ENCODE assay signal across 8 cellular contexts in genomic region chr10:12129222-12130111, GRCh38. TPM values are rescaled to one million over a fixed set of nuclear protein-coding genes. Genes with fewer than 3 reads are reported as not detected.
DNase-seq lines count a peak whose midpoint lies in the region; ATAC-seq and TF ChIP-seq lines count a peak whose summit lies in the region.

SEC61A2 (plus strand) TSS chr10:12129677; CDS start chr10:12129788, 111 bp downstream.

- peak within 1 kb of the TSS; percentile 77 for H3K27ac Mint-ChIP-seq in HFFc6
- peak within 1 kb of the TSS; percentile 84 to 97 for H3K27ac Mint-ChIP-seq in activated naive CD4-positive, alpha-beta T cell treated with anti-CD3 and anti-CD28 coated beads, Interleukin-2, amount 50 U/mL, for 72 hours

- H3K4me1 Mint-ChIP-seq in HFFc6 (ENCODE audit: low read depth): peaks cover 21% of the 10 kb centered on the region

- no peaks in the 10 kb centered on the region for H3K9me3 Mint-ChIP-seq in HFFc6
- H3K9me3 Mint-ChIP-seq in activated naive CD4-positive, alpha-beta T cell treated with anti-CD3 and anti-CD28 coated beads, Interleukin-2, amount 50 U/mL, for 72 hours: peaks cover 0 to 8% of the 10 kb centered on the region in 2 donors

- H3K27me3 ChIP-seq in ovary (no peaks in the 10 kb centered on the region), thyroid gland (no peaks in the 10 kb centered on the region)

- TF ChIP-seq EP300 in ovary (IDR thresholded peaks at IDR 0.05): no peak

- peaks cover 4% of the 10 kb centered on the region for H3K36me3 Mint-ChIP-seq in HFFc6 (ENCODE audit: low read depth)
- H3K36me3 Mint-ChIP-seq in activated naive CD4-positive, alpha-beta T cell treated with anti-CD3 and anti-CD28 coated beads, Interleukin-2, amount 50 U/mL, for 72 hours: peaks cover 6 to 49% of the 10 kb centered on the region in 2 donors

- peak; percentile 85 for DNase-seq in HFFc6
- peak; percentile 86 for DNase-seq in NB4 (ENCODE audit: low read depth)
- DNase-seq in SKM-1 (lab: John Stamatoyannopoulos, UW; ENCODE audit: unreplicated experiment): peak; percentile 33
- DNase-seq in activated naive CD4-positive, alpha-beta T cell treated with anti-CD3 and anti-CD28 coated beads, Interleukin-2, amount 50 U/mL, for 72 hours (ENCODE audit: low spot score in 2 of 2): peak; percentile 98 to 100
- DNase-seq in head of caudate nucleus: peak; percentile 83 to 100 (median 97)
- DNase-seq in ovary: peak; percentile 94 to 98 (median 98)
- peak; percentile 95 to 96 for DNase-seq in thyroid gland

- H3K27ac ChIP-seq in ovary (peak within 1 kb of the TSS; percentile 59 to 78), thyroid gland (peak within 1 kb of the TSS; percentile 95 to 96 (median 95))

- no peaks in the 10 kb centered on the region; the same call in 1 of the 2 replicates for H3K27me3 Mint-ChIP-seq in HFFc6 (ENCODE audit: insufficient read depth)

- peak; percentile 54 for TF ChIP-seq POLR2A in NB4 (IDR thresholded peaks at IDR 0.05; ENCODE audit: extremely low read depth, insufficient read length)
- peak; percentile 33 for TF ChIP-seq POLR2A in ovary (IDR thresholded peaks at IDR 0.05)
- TF ChIP-seq POLR2A in thyroid gland (IDR thresholded peaks at IDR 0.05): peak; percentile 79 to 91

- TF ChIP-seq CTCF in HFFc6 (IDR thresholded peaks at IDR 0.05) (no peak), NB4 (IDR thresholded peaks at IDR 0.05; ENCODE audit: low read depth, low read length) (no peak), ovary (IDR thresholded peaks at IDR 0.05) (no peak), thyroid gland (IDR thresholded peaks at IDR 0.05) (no peak)

- H3K4me3 ChIP-seq in GM08714 (ENCODE audit: low read length) (peak within 1 kb of the TSS; percentile 99), NB4 (ENCODE audit: low read depth, low read length) (peak within 1 kb of the TSS; percentile 68), ovary (peak within 1 kb of the TSS; percentile 65), thyroid gland (replicated peaks in 1 of 3) (peak within 1 kb of the TSS; percentile 69 to 97 (median 94))

- 0 to 1% (median 1%) methylated on average over 63 to 108 of the region's 108 CpGs for WGBS in ovary, 3 donors
- 0% methylated on average over 31 to 51 of the region's 108 CpGs for WGBS in thyroid gland, 2 donors

- peak within 1 kb of the TSS; percentile 93 for H3K4me3 Mint-ChIP-seq in HFFc6

- H3K4me1 ChIP-seq in ovary (ENCODE audit: insufficient read depth): no peaks in the 10 kb centered on the region
- peaks cover 10 to 15% of the 10 kb centered on the region in 2 donors for H3K4me1 ChIP-seq in thyroid gland

- intact Hi-C loops in head of caudate nucleus (cut with DNase I) (loop anchor here (10.0 kb wide), 1 partner anchor 65 kb away; the partner anchor contains the start of genes CDC123 and NUDT5), ovary (cut with DNase I) (loop anchor here in 1 of 4 donors (5.0 kb wide), 1 partner anchor 87 kb away; the partner anchor contains the start of gene UPF2), thyroid gland (cut with DNase I) (loop anchor here (5.0 kb wide), 2 partner anchors 62 to 82 kb away; partner anchors contain the start of gene DHTKD1)

- H3K9me3 ChIP-seq in ovary: no peaks in the 10 kb centered on the region
- no peaks in the 10 kb centered on the region for H3K9me3 ChIP-seq in thyroid gland

- H3K36me3 ChIP-seq in ovary: no peaks in the 10 kb centered on the region
- no peaks in the 10 kb centered on the region for H3K36me3 ChIP-seq in thyroid gland

- peak; percentile 91 to 96 for ATAC-seq in activated naive CD4-positive, alpha-beta T cell treated with anti-CD3 and anti-CD28 coated beads, Interleukin-2, amount 50 U/mL, for 72 hours

RNA-seq across cellular contexts. Expression of gene SEC61A2, which starts in this region (rescaled TPM):
- 10 to 100 TPM in 5 of 6 experiments, 1 to 10 TPM in 1; 9.3 to 11.2 (median 10.6) TPM for total RNA-seq in HFFc6 (2021; fragmentation: NEBNext Ultra II Directional; extraction: Animal tissue kit (Norgen Biotek cat#: 25700))
- total RNA-seq in activated naive CD4-positive, alpha-beta T cell treated with anti-CD3 and anti-CD28 coated beads, Interleukin-2, amount 50 U/mL, for 72 hours: 10 to 100 TPM; 25.4 to 28.8 TPM
- 10 to 100 TPM in 3 of 7 donors, 1 to 10 TPM in 4; 7.4 to 13.4 (median 9.5) TPM for total RNA-seq in ovary
- 10 to 100 TPM in 1 of 2 donors, 1 to 10 TPM in 1; 7.4 to 11.0 TPM for polyA plus RNA-seq in ovary
- 10 to 100 TPM in 3 of 4 donors, 1 to 10 TPM in 1; 7.8 to 17.8 (median 13.3) TPM for total RNA-seq in thyroid gland

Comparison
In these comparisons a context has a peak if more than half of its experiments do, and no peak if none do; other contexts are left out.
1. Peak in every context shown above with its lines: DNase-seq, ATAC-seq, H3K4me3 ChIP-seq and H3K27ac ChIP-seq.
2. DNase-seq: peak in every context shown above with its lines; median percentile 99 in activated naive CD4-positive, alpha-beta T cell treated with anti-CD3 and anti-CD28 coated beads, Interleukin-2, amount 50 U/mL, for 72 hours; 98 in ovary; 97 in head of caudate nucleus; 96 in thyroid gland; 86 in NB4; 85 in HFFc6; 33 in SKM-1.
3. POLR2A ChIP-seq: peak in every context shown above with its lines; median percentile 85 in thyroid gland; 54 in NB4; 33 in ovary.